In genomic region chr1:182789138-182790076, GRCh38 we compare ENCODE assay signal across 8 cellular contexts. TPM values are rescaled to one million over a fixed set of nuclear protein-coding genes. Genes with fewer than 3 reads are reported as not detected.
DNase-seq lines count a peak whose midpoint lies in the region; ATAC-seq and TF ChIP-seq lines count a peak whose summit lies in the region.

TSS of gene NPL (plus strand) at chr1:182789773. CDS start at chr1:182794372, 4,599 bp downstream.

- peak; percentile 87 for DNase-seq in BE2C
- DNase-seq in GM19238 (ENCODE audit: insufficient read length, low spot score): peak; percentile 73
- DNase-seq in NCI-H526 treated with DMSO at 0.1 percent for 48 hours (lab: John Stamatoyannopoulos, UW): peak; percentile 95
- peak; percentile 79 to 85 for DNase-seq in activated CD4-positive, alpha-beta T cell treated with anti-CD3 and anti-CD28 coated beads, Interleukin-2, amount 50 U/mL, for 48 hours
- DNase-seq in lung (ENCODE audit: low spot score): peak; percentile 86
- DNase-seq in stimulated activated CD4-positive, alpha-beta T cell treated with anti-CD3 and anti-CD28 coated beads, TNF-alpha, amount 100 ng/mL, for 48 hours (ENCODE audit: low read depth in 3 of 3): peak; percentile 68 to 73 (median 69)

- H3K36me3 ChIP-seq in BE2C (no peaks in the 10 kb centered on the region), duodenal mucosa (ENCODE audit: control insufficient read depth in 1 of 2, insufficient read depth in 2 of 2, low read length in 2 of 2) (no peaks in the 10 kb centered on the region), lung (ENCODE audit: control insufficient read depth in 2 of 2, insufficient read depth in 2 of 2, low read length in 2 of 2) (no peaks in the 10 kb centered on the region)

- H3K9me3 ChIP-seq in BE2C (no peaks in the 10 kb centered on the region), duodenal mucosa (ENCODE audit: control insufficient read depth in 1 of 2, low read length in 2 of 2) (no peaks in the 10 kb centered on the region), lung (ENCODE audit: control insufficient read depth in 2 of 2, insufficient read depth in 1 of 2, low read length in 1 of 2) (no peaks in the 10 kb centered on the region)

- peak; percentile 95 for ATAC-seq in HG03432 (IDR thresholded peaks at IDR 0.05; ENCODE audit: unreplicated experiment)
- peak; percentile 93 for ATAC-seq in lung (ENCODE audit: insufficient read depth, low FRiP score)

- peak within 1 kb of the TSS; percentile 67 for H3K9ac ChIP-seq in duodenal mucosa (ENCODE audit: low read depth in 1 of 2, low read length in 2 of 2)

- H3K27me3 ChIP-seq in BE2C (no peaks in the 10 kb centered on the region), duodenal mucosa (ENCODE audit: control insufficient read depth in 1 of 2, insufficient read depth in 2 of 2, low read length in 2 of 2) (peaks cover 0 to 4% of the 10 kb centered on the region in 2 donors), lung (ENCODE audit: control insufficient read depth, insufficient read depth) (no peaks in the 10 kb centered on the region)

- WGBS in lung, 2 donors: 1% methylated on average over 92 to 93 of the region's 93 CpGs

- peak within 1 kb of the TSS; percentile 4 for H3K27ac ChIP-seq in duodenal mucosa (ENCODE audit: low read depth, low read length)
- peak within 1 kb of the TSS in 1 of 2 donors; percentile 85 for H3K27ac ChIP-seq in lung (ENCODE audit: low read depth in 1 of 2, low read length in 1 of 2)

- no peak for TF ChIP-seq CTCF in BE2C (IDR thresholded peaks at IDR 0.05; ENCODE audit: low read depth, low read length)
- TF ChIP-seq CTCF in lung (IDR thresholded peaks at IDR 0.05; ENCODE audit: control extremely low read depth, extremely low read depth): no peak

- H3K4me3 ChIP-seq in BE2C (ENCODE audit: low read depth, low read length): peak within 1 kb of the TSS; percentile 74
- H3K4me3 ChIP-seq in duodenal mucosa (ENCODE audit: low read depth in 1 of 2, low read length in 2 of 2): peak within 1 kb of the TSS; percentile 81 to 82
- peak within 1 kb of the TSS; percentile 73 for H3K4me3 ChIP-seq in lung

- H3K4me1 ChIP-seq in BE2C (no peaks in the 10 kb centered on the region; the same call in 1 of the 2 replicates), duodenal mucosa (ENCODE audit: control insufficient read depth in 1 of 2, insufficient read depth in 2 of 2, low read length in 2 of 2) (peaks cover 0 to 7% of the 10 kb centered on the region in 2 donors), lung (ENCODE audit: control insufficient read depth in 2 of 2, insufficient read depth in 2 of 2, low read length in 2 of 2) (peaks cover 0 to 1% of the 10 kb centered on the region in 2 donors)

RNA-seq across cellular contexts. Expression of gene NPL, which starts in this region (rescaled TPM):
- 3.2 TPM for polyA plus RNA-seq in BE2C (2012; ENCODE audit: insufficient read depth, insufficient read length, low read depth)
- 100 to 1,000 TPM in 1 of 2 donors, 10 to 100 TPM in 1; 36.0 to 116 TPM for total RNA-seq in lung
- 10 to 100 TPM; 31.9 to 78.6 TPM for polyA plus RNA-seq in lung
